In the genomic region with DNA sequence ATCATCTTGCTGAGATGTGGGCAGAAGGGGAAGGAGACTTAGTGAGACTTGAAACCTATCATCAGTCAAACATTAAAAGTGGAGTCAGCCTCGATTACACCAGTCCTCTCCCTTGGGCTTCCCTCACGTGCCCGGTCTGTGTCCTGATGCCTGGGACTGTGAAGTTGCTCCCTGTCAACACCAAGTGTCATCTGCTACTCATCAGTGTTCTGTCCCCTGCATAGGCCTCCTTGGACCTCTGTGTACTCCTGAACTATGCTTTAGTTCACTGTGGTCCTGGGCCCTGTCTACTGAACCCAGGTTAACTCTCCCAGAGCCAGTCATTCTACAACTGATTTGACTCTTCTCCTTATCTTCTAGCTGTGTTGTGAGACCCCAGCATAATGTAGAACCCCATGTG, we compare ENCODE assay signal across 32 cellular contexts.
"Had no signal": no experiment of that assay in that cellular context is flagged by ENCODE, and none has a peak within 500 bp of the region (broad histone marks: within the 10 kb centered on the region; RNA-seq: fewer than 3 reads in every experiment).

No MANE protein-coding gene starts in this region.

- H3K4me3 Mint-ChIP-seq: naive B cell; naive thymus-derived CD4-positive, alpha-beta T cell; naive thymus-derived CD8-positive, alpha-beta T cell; natural killer cell; natural killer cell treated with Interleukin-12 subunit alpha and Interleukin-12 subunit beta and Interleukin-15 and Interleukin-18, amount 100 ng/mL, for 72 hours; nephron; nephron progenitor cell; neural crest cell; neural progenitor cell had no signal

- H3K27me3 ChIP-seq: neural progenitor cell, neutrophil, ovary, pancreas, right atrium auricular region, right lobe of liver, sigmoid colon, spleen had no signal

- ATAC-seq: naive thymus-derived CD4-positive, alpha-beta T cell; naive thymus-derived CD8-positive, alpha-beta T cell; natural killer cell; natural killer cell treated with Interleukin-12 subunit alpha and Interleukin-12 subunit beta and Interleukin-15 and Interleukin-18, amount 100 ng/mL, for 72 hours; pancreas; psoas muscle; right lobe of liver; sciatic nerve had no signal

- H3K36me3 Mint-ChIP-seq: naive thymus-derived CD4-positive, alpha-beta T cell; natural killer cell; neural progenitor cell had no signal

- DNase-seq: naive B cell; naive thymus-derived CD4-positive, alpha-beta T cell; naive thymus-derived CD8-positive, alpha-beta T cell; natural killer cell; nephron progenitor cell; nucleus accumbens; occipital lobe; ovary; pancreas; posterior cingulate gyrus; psoas muscle; retina; right lobe of liver; sigmoid colon; small intestine; spleen; stimulated activated CD4-positive, alpha-beta T cell treated with anti-CD3 and anti-CD28 coated beads, Interleukin-12 subunit alpha, Interleukin-12 subunit beta, amount 100 ng/mL, for 4 hours; stimulated activated CD4-positive, alpha-beta T cell treated with anti-CD3 and anti-CD28 coated beads, Interleukin-15, amount 100 ng/mL, for 24 hours; stimulated activated CD4-positive, alpha-beta T cell treated with anti-CD3 and anti-CD28 coated beads, Interleukin-1b, Interleukin-23, amount 100 ng/mL, for 48 hours; stimulated activated CD4-positive, alpha-beta T cell treated with anti-CD3 and anti-CD28 coated beads, Interleukin-2, amount 100 ng/mL, for 24 hours had no signal

- H3K27ac Mint-ChIP-seq: naive B cell; naive thymus-derived CD4-positive, alpha-beta T cell; naive thymus-derived CD8-positive, alpha-beta T cell; natural killer cell; natural killer cell treated with Interleukin-12 subunit alpha and Interleukin-12 subunit beta and Interleukin-15 and Interleukin-18, amount 100 ng/mL, for 72 hours; nephron; nephron progenitor cell; neural progenitor cell; progenitor cell of endocrine pancreas had no signal

- H3K9me3 ChIP-seq: neutrophil, ovary, pancreas, prostate gland, right atrium auricular region, right lobe of liver, sigmoid colon had no signal

- H3K27me3 Mint-ChIP-seq: naive thymus-derived CD8-positive, alpha-beta T cell; natural killer cell treated with Interleukin-12 subunit alpha and Interleukin-12 subunit beta and Interleukin-15 and Interleukin-18, amount 100 ng/mL, for 72 hours had no signal

- H3K27ac ChIP-seq: neural progenitor cell, neutrophil, ovary, pancreas, parathyroid adenoma, prostate gland, psoas muscle, right atrium auricular region, right lobe of liver, sigmoid colon, skin epidermis, spleen had no signal

- H3K4me1 ChIP-seq: neural progenitor cell, pancreas, parathyroid adenoma, prostate gland, psoas muscle, right atrium auricular region, right lobe of liver, sigmoid colon, spleen had no signal

- H3K4me1 Mint-ChIP-seq: naive B cell; naive thymus-derived CD4-positive, alpha-beta T cell; naive thymus-derived CD8-positive, alpha-beta T cell; natural killer cell; neural crest cell; neural progenitor cell had no signal

- H3K4me3 ChIP-seq: neural progenitor cell, ovary, pancreas, prostate gland, psoas muscle, right atrium auricular region, right lobe of liver, sigmoid colon, skin epidermis, smooth muscle cell, spleen had no signal
